16 cellular contexts compared by ENCODE assay signal in the genomic region with DNA sequence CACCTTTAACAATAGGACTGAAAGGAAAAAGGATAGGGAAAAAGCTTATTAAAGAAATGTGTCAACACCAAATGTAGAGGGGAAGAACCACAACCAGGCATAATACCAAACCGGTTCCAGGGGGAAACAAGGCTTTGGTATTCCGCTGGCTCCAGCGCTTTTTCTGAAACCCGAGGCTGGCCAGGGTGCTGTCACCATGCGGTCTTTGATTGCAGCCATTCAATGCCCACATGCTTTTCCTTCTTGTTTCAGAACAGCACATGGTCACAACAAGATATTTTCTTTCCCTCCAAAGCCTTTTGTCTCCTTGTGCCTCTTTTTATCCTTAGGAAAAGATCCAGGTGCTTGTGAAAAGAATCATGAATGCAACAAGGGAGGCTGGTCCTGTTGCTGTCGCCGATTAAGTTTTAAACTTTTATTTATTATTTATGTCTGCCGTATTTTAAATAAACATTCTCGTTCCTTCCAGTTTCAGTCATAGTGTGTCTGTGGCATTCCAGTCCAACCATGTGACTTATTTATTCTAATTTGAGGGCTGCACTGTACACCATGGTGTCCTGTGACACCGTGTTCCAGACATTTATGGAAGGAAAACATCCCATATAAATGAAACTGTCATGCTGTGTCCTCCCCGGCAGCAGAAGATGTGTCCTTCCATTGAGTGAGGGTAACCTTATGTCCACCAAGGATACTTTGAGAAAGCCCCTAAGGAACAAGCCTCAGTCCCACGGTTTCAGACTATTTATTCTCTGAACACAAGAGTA. TPM values are rescaled to one million over a fixed set of nuclear protein-coding genes. Genes with fewer than 3 reads are reported as not detected.
DNase-seq lines count a peak whose midpoint lies in the region; ATAC-seq and TF ChIP-seq lines count a peak whose summit lies in the region.
"Had no signal": no experiment of that assay in that cellular context is flagged by ENCODE, and none has a peak within 500 bp of the region (broad histone marks: within the 10 kb centered on the region; RNA-seq: fewer than 3 reads in every experiment).

No MANE protein-coding gene starts in this region.

- TF ChIP-seq POLR2A in upper lobe of left lung (IDR thresholded peaks at IDR 0.05): no peak

- WGBS in upper lobe of left lung, 2 donors: 62 to 75% methylated on average over 12 of the region's 12 CpGs

- intact Hi-C loops in Panc1 (cut with micrococcal nuclease; ENCODE audit: unreplicated experiment): no loop called here
- intact Hi-C loops in activated T-helper 1 cell treated with anti-CD3 and anti-CD28 coated beads, Interleukin-12 subunit alpha, Interleukin-12 subunit beta, Interleukin-2, Interleukin-4 antibody, amounts not matched to agents 30 ng/mL and 10 ng/mL and 1 ng/mL, durations not matched to agents 14 hours and 24 hours and 36 hours (cut with micrococcal nuclease): no loop called here

- H3K27ac Mint-ChIP-seq in endothelial cell (ENCODE audit: unreplicated experiment): no peak overlapping the region
- peak overlapping the region; percentile 66 for H3K27ac Mint-ChIP-seq in mesothelial cell of epicardium
- H3K27ac Mint-ChIP-seq in activated T-helper 1 cell treated with anti-CD3 and anti-CD28 coated beads, Interleukin-12 subunit alpha, Interleukin-12 subunit beta, Interleukin-2, Interleukin-4 antibody, amounts not matched to agents 30 ng/mL and 10 ng/mL and 1 ng/mL, durations not matched to agents 14 hours and 24 hours and 36 hours: no peak overlapping the region
- H3K27ac Mint-ChIP-seq: activated CD8-positive, alpha-beta T cell treated with anti-CD3 and anti-CD28 coated beads for 36 hours; activated T-cell treated with anti-CD3 and anti-CD28 coated beads, Interleukin-2, amount 50 U/mL, for 72 hours had no signal

- CTCF ChIA-PET in Panc1 (lab: Charles Lee): interaction anchor here (0.6 kb wide), 1 partner anchor 20 kb away, joined by 5 read pairs; no protein-coding TSS in a partner anchor

- ATAC-seq in Panc1: no peak
- no peak for ATAC-seq in upper lobe of left lung (ENCODE audit: low FRiP score in 2 of 2)
- ATAC-seq in HG03135 (IDR thresholded peaks at IDR 0.05; ENCODE audit: unreplicated experiment): no peak
- ATAC-seq in GM21447 (IDR thresholded peaks at IDR 0.05; ENCODE audit: unreplicated experiment): no peak
- ATAC-seq: activated CD8-positive, alpha-beta T cell treated with anti-CD3 and anti-CD28 coated beads for 36 hours; activated T-cell treated with anti-CD3 and anti-CD28 coated beads, Interleukin-2, amount 50 U/mL, for 72 hours had no signal

- H3K36me3 ChIP-seq in Panc1 (ENCODE audit: control insufficient read depth, insufficient read depth, low read length): no peaks in the 10 kb centered on the region
- H3K36me3 ChIP-seq in upper lobe of left lung: peaks cover 9 to 55% (median 33%) of the 10 kb centered on the region in 4 donors

- POLR2A ChIA-PET in Panc1 (lab: Charles Lee): no interaction called here

- peaks cover 3% of the 10 kb centered on the region for H3K27me3 Mint-ChIP-seq in endothelial cell (ENCODE audit: unreplicated experiment)
- H3K27me3 Mint-ChIP-seq in mesothelial cell of epicardium (ENCODE audit: low read depth): no peaks in the 10 kb centered on the region
- H3K27me3 Mint-ChIP-seq in activated T-helper 1 cell treated with anti-CD3 and anti-CD28 coated beads, Interleukin-12 subunit alpha, Interleukin-12 subunit beta, Interleukin-2, Interleukin-4 antibody, amounts not matched to agents 30 ng/mL and 10 ng/mL and 1 ng/mL, durations not matched to agents 14 hours and 24 hours and 36 hours (ENCODE audit: insufficient read depth): peaks cover 3% of the 10 kb centered on the region
- H3K27me3 Mint-ChIP-seq: activated CD8-positive, alpha-beta T cell treated with anti-CD3 and anti-CD28 coated beads for 36 hours had no signal

- H3K4me3 ChIP-seq in Panc1 (ENCODE audit: low read depth in 2 of 2, low read length in 2 of 2) (no peak overlapping the region), upper lobe of left lung (no peak overlapping the region)
- H3K4me3 ChIP-seq: HAP-1 had no signal

- H3K9me3 ChIP-seq in Panc1 (ENCODE audit: control insufficient read depth, insufficient read depth, low read depth, low read length) (no peaks in the 10 kb centered on the region), upper lobe of left lung (no peaks in the 10 kb centered on the region)
- H3K9me3 ChIP-seq: HAP-1 had no signal

- H3K4me1 Mint-ChIP-seq in endothelial cell (ENCODE audit: unreplicated experiment) (peaks cover 12% of the 10 kb centered on the region), mesothelial cell of epicardium (peaks cover 3% of the 10 kb centered on the region)
- no peaks in the 10 kb centered on the region for H3K4me1 Mint-ChIP-seq in activated T-helper 1 cell treated with anti-CD3 and anti-CD28 coated beads, Interleukin-12 subunit alpha, Interleukin-12 subunit beta, Interleukin-2, Interleukin-4 antibody, amounts not matched to agents 30 ng/mL and 10 ng/mL and 1 ng/mL, durations not matched to agents 14 hours and 24 hours and 36 hours (ENCODE audit: low read depth)
- H3K4me1 Mint-ChIP-seq: neural crest cell had no signal

- no peak overlapping the region for H3K27ac ChIP-seq in Panc1 (ENCODE audit: low read length)
- peak overlapping the region in 3 of 4 donors; percentile 1 to 49 (median 27) for H3K27ac ChIP-seq in upper lobe of left lung
- H3K27ac ChIP-seq: WERI-Rb-1 had no signal

- TSS peak; percentile 69 for BruUV-seq in Panc1 (replicated peaks; lab: Mats Ljungman, UMichigan)

- TF ChIP-seq CTCF in Panc1 (IDR thresholded peaks at IDR 0.05): no peak
- no peak for TF ChIP-seq CTCF in endothelial cell (IDR thresholded peaks at IDR 0.05; ENCODE audit: unreplicated experiment)
- no peak for TF ChIP-seq CTCF in mesothelial cell of epicardium (IDR thresholded peaks at IDR 0.05; ENCODE audit: unreplicated experiment)
- TF ChIP-seq CTCF in upper lobe of left lung (IDR thresholded peaks at IDR 0.05): no peak

- H3K4me3 Mint-ChIP-seq in endothelial cell (ENCODE audit: unreplicated experiment): peak overlapping the region; percentile 28
- no peak overlapping the region for H3K4me3 Mint-ChIP-seq in mesothelial cell of epicardium
- no peak overlapping the region for H3K4me3 Mint-ChIP-seq in activated T-helper 1 cell treated with anti-CD3 and anti-CD28 coated beads, Interleukin-12 subunit alpha, Interleukin-12 subunit beta, Interleukin-2, Interleukin-4 antibody, amounts not matched to agents 30 ng/mL and 10 ng/mL and 1 ng/mL, durations not matched to agents 14 hours and 24 hours and 36 hours
- H3K4me3 Mint-ChIP-seq: activated CD8-positive, alpha-beta T cell treated with anti-CD3 and anti-CD28 coated beads for 36 hours; activated T-cell treated with anti-CD3 and anti-CD28 coated beads, Interleukin-2, amount 50 U/mL, for 72 hours; neural crest cell had no signal

- TF ChIP-seq EP300 in upper lobe of left lung (IDR thresholded peaks at IDR 0.05): peak in 1 of 4 donors; percentile 23

- H3K27me3 ChIP-seq in Panc1 (ENCODE audit: control insufficient read depth, insufficient read depth, low read length) (no peaks in the 10 kb centered on the region), upper lobe of left lung (no peaks in the 10 kb centered on the region)

- in situ Hi-C loops in Panc1 (cut with HindIII; ENCODE audit: low pct_unique_long_range_greater_than_20kb, low sequenced_read_pairs): no loop called here

- no peak for DNase-seq in Panc1 (ENCODE audit: low read depth, low spot score)
- no peak for DNase-seq in endothelial cell (ENCODE audit: low spot score)
- DNase-seq in mesothelial cell of epicardium (ENCODE audit: low spot score in 2 of 2, unreplicated experiment in 2 of 2): no peak
- no peak for DNase-seq in upper lobe of left lung
- no peak for DNase-seq in activated T-helper 1 cell treated with anti-CD3 and anti-CD28 coated beads, Interleukin-12 subunit alpha, Interleukin-12 subunit beta, Interleukin-2, Interleukin-4 antibody, amounts not matched to agents 30 ng/mL and 10 ng/mL and 1 ng/mL, durations not matched to agents 14 hours and 24 hours and 36 hours (ENCODE audit: low spot score)
- DNase-seq: activated CD8-positive, alpha-beta T cell treated with anti-CD3 and anti-CD28 coated beads for 36 hours; activated T-cell treated with anti-CD3 and anti-CD28 coated beads, Interleukin-2, amount 50 U/mL, for 72 hours; NCI-H187 treated with DMSO at 0.1 percent for 48 hours; NCI-H526; retina; WERI-Rb-1 had no signal

- H3K9me3 Mint-ChIP-seq in endothelial cell (ENCODE audit: unreplicated experiment) (no peaks in the 10 kb centered on the region), mesothelial cell of epicardium (no peaks in the 10 kb centered on the region)
- H3K9me3 Mint-ChIP-seq in activated T-helper 1 cell treated with anti-CD3 and anti-CD28 coated beads, Interleukin-12 subunit alpha, Interleukin-12 subunit beta, Interleukin-2, Interleukin-4 antibody, amounts not matched to agents 30 ng/mL and 10 ng/mL and 1 ng/mL, durations not matched to agents 14 hours and 24 hours and 36 hours: no peaks in the 10 kb centered on the region
- H3K9me3 Mint-ChIP-seq: activated CD8-positive, alpha-beta T cell treated with anti-CD3 and anti-CD28 coated beads for 36 hours; activated T-cell treated with anti-CD3 and anti-CD28 coated beads, Interleukin-2, amount 50 U/mL, for 72 hours; neural crest cell had no signal

- H3K4me1 ChIP-seq in Panc1 (ENCODE audit: control insufficient read depth, insufficient read depth, low read length) (no peaks in the 10 kb centered on the region), upper lobe of left lung (peaks cover 0 to 14% (median 2%) of the 10 kb centered on the region in 4 donors)
- H3K4me1 ChIP-seq: HAP-1 had no signal

- H3K36me3 Mint-ChIP-seq in endothelial cell (ENCODE audit: low read depth, unreplicated experiment): peaks cover 32% of the 10 kb centered on the region
- H3K36me3 Mint-ChIP-seq in mesothelial cell of epicardium: peaks cover 22% of the 10 kb centered on the region
- peaks cover 15% of the 10 kb centered on the region for H3K36me3 Mint-ChIP-seq in activated T-helper 1 cell treated with anti-CD3 and anti-CD28 coated beads, Interleukin-12 subunit alpha, Interleukin-12 subunit beta, Interleukin-2, Interleukin-4 antibody, amounts not matched to agents 30 ng/mL and 10 ng/mL and 1 ng/mL, durations not matched to agents 14 hours and 24 hours and 36 hours (ENCODE audit: low read depth)

RNA-seq across cellular contexts. Expression of a gene that starts 41.1 kb away (rescaled TPM):
- total RNA-seq in Panc1 (2021; ENCODE audit: unreplicated experiment): not detected
- polyA plus RNA-seq in Panc1 (2012; ENCODE audit: insufficient read length): not detected
- total RNA-seq in endothelial cell (ENCODE audit: unreplicated experiment): not detected
- total RNA-seq in mesothelial cell of epicardium: not detected in 3 replicates
- total RNA-seq in upper lobe of left lung: 1 to 10 TPM in 3 of 6 donors, not detected in 3; 2.0 to 7.3 (median 3.3) TPM
- total RNA-seq in activated T-helper 1 cell treated with anti-CD3 and anti-CD28 coated beads, Interleukin-12 subunit alpha, Interleukin-12 subunit beta, Interleukin-2, Interleukin-4 antibody, amounts not matched to agents 30 ng/mL and 10 ng/mL and 1 ng/mL, durations not matched to agents 14 hours and 24 hours and 36 hours: not detected in 2 replicates
- total RNA-seq: activated CD8-positive, alpha-beta T cell treated with anti-CD3 and anti-CD28 coated beads for 36 hours; activated T-cell treated with anti-CD3 and anti-CD28 coated beads, Interleukin-2, amount 50 U/mL, for 72 hours; neural crest cell had no signal
- polyA plus RNA-seq: BJ had no signal
